Comparison of ENCODE assay signal across 8 cellular contexts in genomic region chr1:15684468-15685283, GRCh38. TPM values are rescaled to one million over a fixed set of nuclear protein-coding genes. Genes with fewer than 3 reads are reported as not detected.
DNase-seq lines count a peak whose midpoint lies in the region; ATAC-seq and TF ChIP-seq lines count a peak whose summit lies in the region.

No MANE protein-coding gene starts in this region.

- peaks cover 25% of the 10 kb centered on the region for H3K36me3 Mint-ChIP-seq in nephron (ENCODE audit: low read depth)

- ATAC-seq in GM18498 (IDR thresholded peaks at IDR 0.05; ENCODE audit: unreplicated experiment) (peak; percentile 43), GM19452 (IDR thresholded peaks at IDR 0.05; ENCODE audit: unreplicated experiment) (no peak)

- TF ChIP-seq CTCF in LNCaP clone FGC (IDR thresholded peaks at IDR 0.05; ENCODE audit: control insufficient read depth, extremely low read depth, insufficient read depth) (no peak), fibroblast of lung (conservative IDR thresholded peaks at IDR 0.05 in 1 of 2, IDR thresholded peaks at IDR 0.05 in 1 of 2; ENCODE audit: low read depth in 1 of 2, low read length in 2 of 2) (peak in 1 of 2 donors; percentile 3), nephron (IDR thresholded peaks at IDR 0.05; ENCODE audit: unreplicated experiment in 3 of 3) (no peak)

- H3K9me3 Mint-ChIP-seq in nephron, result no peaks in the 10 kb centered on the region

- H3K4me3 ChIP-seq in ACC112 (ENCODE audit: low read depth, low read length) (peak overlapping the region; percentile 97), LNCaP clone FGC (ENCODE audit: low read depth, low read length) (peak overlapping the region; percentile 67), fibroblast of lung (replicated peaks in 1 of 4; ENCODE audit: control extremely low read depth in 1 of 4, insufficient read depth in 1 of 4, low read depth in 3 of 4, low read length in 4 of 4) (peak overlapping the region; percentile 82 to 96 (median 94))

- no peaks in the 10 kb centered on the region for H4K20me1 ChIP-seq in fibroblast of lung (ENCODE audit: control insufficient read depth, extremely low read depth, insufficient read depth, low read length)

- H2AFZ ChIP-seq in ACC112 (ENCODE audit: low read length, unreplicated experiment), result peak overlapping the region; percentile 94
- H2AFZ ChIP-seq in fibroblast of lung (ENCODE audit: low read length), result no peak overlapping the region

- H3K36me3 ChIP-seq in ACC112 (ENCODE audit: insufficient read depth, low read length), result peaks cover 5% of the 10 kb centered on the region; the same call in 1 of the 2 replicates
- peaks cover 2% of the 10 kb centered on the region for H3K36me3 ChIP-seq in fibroblast of lung (ENCODE audit: control insufficient read depth, insufficient read depth, low read length)

- H3K27ac ChIP-seq in ACC112 (ENCODE audit: low read depth, low read length) (peak overlapping the region; percentile 67), fibroblast of lung (ENCODE audit: insufficient read depth, low read length) (peak overlapping the region; percentile 74)

- no peaks in the 10 kb centered on the region for H3K9me3 ChIP-seq in fibroblast of lung (ENCODE audit: control insufficient read depth, insufficient read depth, low read depth, low read length)

- H3K27me3 Mint-ChIP-seq in nephron (ENCODE audit: low read depth), result peaks cover 5% of the 10 kb centered on the region

- peak overlapping the region; percentile 68 for H3K4me2 ChIP-seq in fibroblast of lung (ENCODE audit: extremely low read depth, insufficient read depth, low read length)

- H3K27me3 ChIP-seq in ACC112 (ENCODE audit: insufficient read depth, low read length), result no peaks in the 10 kb centered on the region
- no peaks in the 10 kb centered on the region for H3K27me3 ChIP-seq in fibroblast of lung (ENCODE audit: control insufficient read depth, insufficient read depth, low read length)

- DNase-seq in LNCaP clone FGC (ENCODE audit: low read depth) (no peak), fibroblast of lung (ENCODE audit: low read depth in 2 of 2) (peak; percentile 22 to 24), NCI-H2107 treated with DMSO at 0.1 percent for 48 hours (lab: John Stamatoyannopoulos, UW; ENCODE audit: unreplicated experiment) (no peak)
- peak; percentile 60 for DNase-seq in activated T-cell treated with anti-CD3 and anti-CD28 coated beads, Interleukin-2, amount 50 U/mL, for 1 hour

- peaks cover 31% of the 10 kb centered on the region for H3K4me1 Mint-ChIP-seq in nephron

- H3K79me2 ChIP-seq in ACC112 (ENCODE audit: control insufficient read depth, insufficient read depth, low read length, unreplicated experiment), result peaks cover 57% of the 10 kb centered on the region
- peaks cover 50% of the 10 kb centered on the region for H3K79me2 ChIP-seq in fibroblast of lung (ENCODE audit: control insufficient read depth, insufficient read depth, low read length)

- H3K27ac Mint-ChIP-seq in nephron, result peak overlapping the region; percentile 95 to 99 (median 96)

- H3K4me1 ChIP-seq in ACC112 (ENCODE audit: control insufficient read depth, insufficient read depth, low read length, unreplicated experiment) (peaks cover 37% of the 10 kb centered on the region), fibroblast of lung (ENCODE audit: control insufficient read depth, extremely low read depth, insufficient read depth, low read length) (peaks cover 17% of the 10 kb centered on the region)

- H3K4me3 Mint-ChIP-seq in nephron, result peak overlapping the region; percentile 87 to 97 (median 94)

- peak overlapping the region; percentile 90 for H3K9ac ChIP-seq in fibroblast of lung (ENCODE audit: insufficient read depth, low read length)

RNA-seq across cellular contexts. Expression of gene PLEKHM2, which starts 0.6 kb away (rescaled TPM):
- total RNA-seq in fibroblast of lung, result 79.4 and 94.6 TPM in 2 replicates
- 27.3 and 32.3 TPM in 2 replicates for polyA plus RNA-seq in fibroblast of lung
- 48.2 and 54.5 TPM in 2 replicates for polyA plus RNA-seq in fibroblast of lung (2012)
- 142 and 147 TPM in 2 replicates for polyA minus RNA-seq in fibroblast of lung (ENCODE audit: low replicate concordance)

RNA-seq across cellular contexts. Expression of gene SLC25A34, which starts 51.4 kb away (rescaled TPM):
- 0.77 and 0.83 TPM in 2 replicates for total RNA-seq in fibroblast of lung
- 0.23 and 0.35 TPM in 2 replicates for polyA plus RNA-seq in fibroblast of lung
- 0.21 and 0.22 TPM in 2 replicates for polyA plus RNA-seq in fibroblast of lung (2012)
- polyA minus RNA-seq in fibroblast of lung (ENCODE audit: low replicate concordance), result 0.11 TPM in 1 of 2 replicates, not detected in the other

RNA-seq across cellular contexts. Expression of gene TMEM82, which starts 57.6 kb away (rescaled TPM):
- not detected in 2 replicates for total RNA-seq in fibroblast of lung
- polyA plus RNA-seq in fibroblast of lung, result not detected in 2 replicates
- not detected in 2 replicates for polyA plus RNA-seq in fibroblast of lung (2012)
- not detected in 2 replicates for polyA minus RNA-seq in fibroblast of lung (ENCODE audit: low replicate concordance)

Comparison
In these comparisons a context has a peak if more than half of its experiments do, and no peak if none do; other contexts are left out.
1. DNase-seq: peak in activated T-cell treated with anti-CD3 and anti-CD28 coated beads, Interleukin-2, amount 50 U/mL, for 1 hour (single experiment) and fibroblast of lung (2 of 2); none in LNCaP clone FGC (single experiment) and NCI-H2107 treated with DMSO at 0.1 percent for 48 hours (single experiment).
2. Peak in every context shown above with its lines, with median percentiles within 50 percentile points of each other: H3K4me3 ChIP-seq.